In genomic region chr20:47974234-47974878, GRCh38 we compare ENCODE assay signal across 19 cellular contexts.
DNase-seq lines count a peak whose midpoint lies in the region; ATAC-seq and TF ChIP-seq lines count a peak whose summit lies in the region.
"Had no signal": no experiment of that assay in that cellular context is flagged by ENCODE, and none has a peak within 500 bp of the region (broad histone marks: within the 10 kb centered on the region; RNA-seq: fewer than 3 reads in every experiment).

No MANE protein-coding gene starts in this region.

- TF ChIP-seq EP300 in gastroesophageal sphincter (IDR thresholded peaks at IDR 0.05), result no peak

- TF ChIP-seq CTCF in heart left ventricle (IDR thresholded peaks at IDR 0.05), result no peak
- TF ChIP-seq CTCF in OCI-LY7 (conservative IDR thresholded peaks at IDR 0.05; ENCODE audit: low read length), result no peak
- TF ChIP-seq CTCF in gastroesophageal sphincter (IDR thresholded peaks at IDR 0.05), result no peak

- CTCF ChIA-PET in OCI-LY7 (lab: Charles Lee; ENCODE audit: unreplicated experiment), result interaction anchor here (0.6 kb wide), 1 partner anchor 115 kb away, joined by 3 read pairs; no protein-coding TSS in a partner anchor

- H2AFZ ChIP-seq in OCI-LY7 (ENCODE audit: low read length), result no peak overlapping the region

- H3K9me3 Mint-ChIP-seq in stimulated activated memory B cell treated with anti-CD40 and anti-IgM and Interleukin-4, amounts not matched to agents 10 μg/mL and 1 μg/mL and 100 μg/mL, for 72 hours, result peaks cover 4% of the 10 kb centered on the region

- no peak overlapping the region for H3K9ac ChIP-seq in skeletal muscle tissue (ENCODE audit: low read depth in 1 of 3, low read length in 3 of 3)

- peaks cover 58% of the 10 kb centered on the region for H3K4me1 Mint-ChIP-seq in stimulated activated memory B cell treated with anti-CD40 and anti-IgM and Interleukin-4, amounts not matched to agents 10 μg/mL and 1 μg/mL and 100 μg/mL, for 72 hours

- POLR2A ChIA-PET in OCI-LY7 (lab: Charles Lee), result interaction anchor here (0.7 kb wide), 1 partner anchor 23 kb away, joined by 3 read pairs; no protein-coding TSS in a partner anchor

- no peaks in the 10 kb centered on the region for H3K36me3 ChIP-seq in heart left ventricle
- no peaks in the 10 kb centered on the region; the same call in 1 of the 2 replicates for H3K36me3 ChIP-seq in OCI-LY7 (ENCODE audit: insufficient read depth, low read length)
- no peaks in the 10 kb centered on the region for H3K36me3 ChIP-seq in gastroesophageal sphincter
- no peaks in the 10 kb centered on the region for H3K36me3 ChIP-seq in skeletal muscle tissue (ENCODE audit: control insufficient read depth in 3 of 3, insufficient read depth in 3 of 3, low read length in 3 of 3)
- H3K36me3 ChIP-seq: SJSA1 had no signal

- peaks cover 16% of the 10 kb centered on the region for H3K27me3 Mint-ChIP-seq in stimulated activated memory B cell treated with anti-CD40 and anti-IgM and Interleukin-4, amounts not matched to agents 10 μg/mL and 1 μg/mL and 100 μg/mL, for 72 hours

- no peaks in the 10 kb centered on the region for H4K20me1 ChIP-seq in OCI-LY7 (ENCODE audit: insufficient read depth, low read length)

- no peak overlapping the region for H3K4me3 ChIP-seq in heart left ventricle
- H3K4me3 ChIP-seq in OCI-LY7 (ENCODE audit: low read depth, low read length, poor library complexity, severe bottlenecking), result no peak overlapping the region
- H3K4me3 ChIP-seq in gastroesophageal sphincter, result no peak overlapping the region
- H3K4me3 ChIP-seq in skeletal muscle tissue (ENCODE audit: low read length in 3 of 3), result no peak overlapping the region
- H3K4me3 ChIP-seq: GM12878, SJSA1 had no signal

- H3K27ac Mint-ChIP-seq in stimulated activated memory B cell treated with anti-CD40 and anti-IgM and Interleukin-4, amounts not matched to agents 10 μg/mL and 1 μg/mL and 100 μg/mL, for 72 hours, result no peak overlapping the region

- no peaks in the 10 kb centered on the region for H3K79me2 ChIP-seq in OCI-LY7 (ENCODE audit: insufficient read depth, low read depth, low read length)

- no peaks in the 10 kb centered on the region for H3K36me3 Mint-ChIP-seq in stimulated activated memory B cell treated with anti-CD40 and anti-IgM and Interleukin-4, amounts not matched to agents 10 μg/mL and 1 μg/mL and 100 μg/mL, for 72 hours

- peak overlapping the region in 8 of 12 donors; percentile 1 to 85 (median 56) for H3K27ac ChIP-seq in heart left ventricle
- peak overlapping the region; percentile 91 for H3K27ac ChIP-seq in OCI-LY7 (ENCODE audit: low read depth, low read length, poor library complexity, severe bottlenecking)
- peak overlapping the region in 3 of 4 donors; percentile 41 to 69 (median 45) for H3K27ac ChIP-seq in gastroesophageal sphincter
- H3K27ac ChIP-seq in skeletal muscle tissue (ENCODE audit: low read depth, low read length), result peak overlapping the region; percentile 19
- H3K27ac ChIP-seq: 22Rv1, SJSA1 had no signal

- DNase-seq in heart left ventricle (no peak), Right ventricle myocardium superior (no peak), OCI-LY7 (ENCODE audit: low spot score) (no peak), DMS 273 treated with DMSO at 0.1 percent for 48 hours (lab: John Stamatoyannopoulos, UW) (no peak), NCI-H446 (lab: John Stamatoyannopoulos, UW) (no peak)
- DNase-seq: HCEC 1CT, IMR-90, Kasumi-1, NCI-H1930, NCI-H2171 treated with DMSO at 0.1 percent for 48 hours, NCI-H510A, NCI-H82, RPMI8226 had no signal

- H3K27me3 ChIP-seq in heart left ventricle, result peaks cover 0 to 11% (median 0%) of the 10 kb centered on the region in 9 donors
- no peaks in the 10 kb centered on the region for H3K27me3 ChIP-seq in gastroesophageal sphincter
- H3K27me3 ChIP-seq in skeletal muscle tissue (ENCODE audit: control insufficient read depth in 3 of 3, insufficient read depth in 3 of 3, low read length in 3 of 3), result peaks cover 7 to 23% (median 14%) of the 10 kb centered on the region in 3 donors
- H3K27me3 ChIP-seq: SJSA1 had no signal

- intact Hi-C loops in heart left ventricle (cut with DNase I), result loop anchor here in 1 of 10 donors (10.0 kb wide), 1 partner anchor 180 kb away; no protein-coding TSS in a partner anchor
- intact Hi-C loops in Right ventricle myocardium superior (cut with DNase I), result no loop called here
- intact Hi-C loops in OCI-LY7 (cut with micrococcal nuclease; ENCODE audit: unreplicated experiment), result no loop called here

- H3K4me2 ChIP-seq in OCI-LY7 (ENCODE audit: low read length), result no peak overlapping the region

- WGBS in heart left ventricle, 4 donors, result 86 to 89% (median 87%) methylated on average over 8 of the region's 8 CpGs
- WGBS in gastroesophageal sphincter (ENCODE audit: low coverage in 1 of 2), 2 donors, result 90% methylated on average over 8 of the region's 8 CpGs; no CpG with 5 or more reads in 1 of the 2 donors

- H3K4me1 ChIP-seq in heart left ventricle (peaks cover 0 to 25% (median 6%) of the 10 kb centered on the region in 12 donors), OCI-LY7 (ENCODE audit: insufficient read depth, low read length, poor library complexity, severe bottlenecking) (peaks cover 71% of the 10 kb centered on the region), gastroesophageal sphincter (peaks cover 0 to 35% (median 7%) of the 10 kb centered on the region in 3 donors), skeletal muscle tissue (ENCODE audit: control insufficient read depth in 3 of 3, insufficient read depth in 3 of 3, low read length in 3 of 3) (peaks cover 2 to 8% (median 7%) of the 10 kb centered on the region in 3 donors)
- H3K4me1 ChIP-seq: SJSA1 had no signal

- H3K9me3 ChIP-seq in heart left ventricle (no peaks in the 10 kb centered on the region), OCI-LY7 (ENCODE audit: low read length) (peaks cover 8% of the 10 kb centered on the region; the same call in 1 of the 2 replicates), gastroesophageal sphincter (no peaks in the 10 kb centered on the region), skeletal muscle tissue (ENCODE audit: control insufficient read depth in 3 of 3, low read length in 3 of 3) (no peaks in the 10 kb centered on the region)
- H3K9me3 ChIP-seq: SJSA1 had no signal

- TF ChIP-seq POLR2A in heart left ventricle (IDR thresholded peaks at IDR 0.05) (no peak), gastroesophageal sphincter (IDR thresholded peaks at IDR 0.05) (no peak)

- H3K9me2 ChIP-seq in OCI-LY7 (ENCODE audit: insufficient read depth, low read length), result no peaks in the 10 kb centered on the region

- H3K4me3 Mint-ChIP-seq in stimulated activated memory B cell treated with anti-CD40 and anti-IgM and Interleukin-4, amounts not matched to agents 10 μg/mL and 1 μg/mL and 100 μg/mL, for 72 hours, result no peak overlapping the region

- no TSS peak for BruUV-seq in OCI-LY7 (replicated peaks; lab: Mats Ljungman, UMichigan)

- ATAC-seq in heart left ventricle (no peak), Right ventricle myocardium superior (ENCODE audit: poor library complexity) (no peak), gastroesophageal sphincter (no peak)
- ATAC-seq in stimulated activated memory B cell treated with anti-CD40 and anti-IgM and Interleukin-4, amounts not matched to agents 10 μg/mL and 1 μg/mL and 100 μg/mL, for 72 hours, result no peak

Comparison
In these comparisons a context has a peak if more than half of its experiments do, and no peak if none do; other contexts are left out.
1. H3K27ac ChIP-seq: peak in every context shown above with its lines; median percentile 91 in OCI-LY7; 56 in heart left ventricle; 45 in gastroesophageal sphincter; 19 in skeletal muscle tissue.